ENCODE assay signal across 8 cellular contexts in genomic region chr1:184163674-184164470, GRCh38.
DNase-seq lines count a peak whose midpoint lies in the region; ATAC-seq and TF ChIP-seq lines count a peak whose summit lies in the region.

No MANE protein-coding gene starts in this region.

- peaks cover 2% of the 10 kb centered on the region for H3K36me3 Mint-ChIP-seq in neural progenitor cell

- no peak overlapping the region for H3K9ac ChIP-seq in neural progenitor cell

- no peaks in the 10 kb centered on the region for H3F3A ChIP-seq in neural progenitor cell (ENCODE audit: low read depth)

- H3K36me3 ChIP-seq in brain microvascular endothelial cell (replicated peaks) (no peaks in the 10 kb centered on the region), neural progenitor cell (no peaks in the 10 kb centered on the region)

- no peak overlapping the region for H3K4me3 Mint-ChIP-seq in neural progenitor cell

- H3K9me3 Mint-ChIP-seq in neural progenitor cell: peaks cover 4% of the 10 kb centered on the region

- no peak overlapping the region for H2AFZ ChIP-seq in neural progenitor cell (replicated peaks)

- no peak overlapping the region for H3K27ac Mint-ChIP-seq in neural progenitor cell

- no peaks in the 10 kb centered on the region for H3K4me1 ChIP-seq in neural progenitor cell

- H3K4me1 Mint-ChIP-seq in neural progenitor cell: no peaks in the 10 kb centered on the region

- H3K9me3 ChIP-seq in neural progenitor cell (ENCODE audit: low read depth): no peaks in the 10 kb centered on the region

- H3K27ac ChIP-seq in brain microvascular endothelial cell: no peak overlapping the region
- no peak overlapping the region for H3K27ac ChIP-seq in neural progenitor cell

- no peak overlapping the region for H3K4me2 ChIP-seq in neural progenitor cell

- TF ChIP-seq CTCF in AG10803 (conservative IDR thresholded peaks at IDR 0.05; ENCODE audit: low read length) (no peak), brain microvascular endothelial cell (IDR thresholded peaks at IDR 0.05; ENCODE audit: low read depth, low read length, missing control alignments) (no peak), neural progenitor cell (IDR thresholded peaks at IDR 0.05) (no peak)

- no peaks in the 10 kb centered on the region for H3K79me2 ChIP-seq in neural progenitor cell (ENCODE audit: low read depth)

- ATAC-seq in GM19452 (IDR thresholded peaks at IDR 0.05; ENCODE audit: unreplicated experiment) (peak; percentile 73), HG03442 (IDR thresholded peaks at IDR 0.05; ENCODE audit: unreplicated experiment) (peak; percentile 88)

- H3K4me3 ChIP-seq in AG10803 (ENCODE audit: low read length): no peak overlapping the region
- H3K4me3 ChIP-seq in brain microvascular endothelial cell (ENCODE audit: low read depth, low read length): no peak overlapping the region
- no peak overlapping the region for H3K4me3 ChIP-seq in neural progenitor cell

- H3K27me3 ChIP-seq in brain microvascular endothelial cell (replicated peaks) (no peaks in the 10 kb centered on the region), neural progenitor cell (no peaks in the 10 kb centered on the region)

- H4K20me1 ChIP-seq in neural progenitor cell (ENCODE audit: low read depth): no peaks in the 10 kb centered on the region

- H3K27me3 Mint-ChIP-seq in neural progenitor cell (ENCODE audit: insufficient read depth, low read depth): peaks cover 2% of the 10 kb centered on the region

- DNase-seq in AG10803 (ENCODE audit: low read depth) (peak; percentile 85), brain microvascular endothelial cell (peak; percentile 55), stromal cell of bone marrow (ENCODE audit: low read depth) (peak; percentile 80), DMS153 (lab: John Stamatoyannopoulos, UW) (no peak), neural progenitor cell (ENCODE audit: low spot score) (no peak), NCI-H2171 treated with DMSO at 0.1 percent for 48 hours (lab: John Stamatoyannopoulos, UW) (no peak)

- in situ Hi-C loops in brain microvascular endothelial cell (cut with HindIII; ENCODE audit: low pct_ligation_motif_present, low sequenced_read_pairs): no loop called here

Comparison
In these comparisons a context has a peak if more than half of its experiments do, and no peak if none do; other contexts are left out.
1. DNase-seq: peak in AG10803 (single experiment), brain microvascular endothelial cell (single experiment) and stromal cell of bone marrow (single experiment); none in DMS153 (single experiment), neural progenitor cell (single experiment) and NCI-H2171 treated with DMSO at 0.1 percent for 48 hours (single experiment).